14 cellular contexts compared by ENCODE assay signal in genomic region chr2:64661770-64662169, GRCh38. TPM values are rescaled to one million over a fixed set of nuclear protein-coding genes. Genes with fewer than 3 reads are reported as not detected.
A peak's percentile ranks its signal among the peaks of the same experiment; 100 is the strongest.
DNase-seq lines count a peak whose midpoint lies in the region; ATAC-seq, FAIRE-seq and TF ChIP-seq lines count a peak whose summit lies in the region.
"Had no signal": no experiment of that assay in that cellular context is flagged by ENCODE, and none has a peak within 500 bp of the region (broad histone marks: within the 10 kb centered on the region; RNA-seq: fewer than 3 reads in every experiment).

No MANE protein-coding gene starts in this region.

- ATAC-seq in omental fat pad (ENCODE audit: low FRiP score) = no peak
- ATAC-seq: body of pancreas; natural killer cell treated with Interleukin-12 subunit alpha and Interleukin-12 subunit beta and Interleukin-15 and Interleukin-18, amount 100 ng/mL, for 72 hours had no signal

- DNase-seq in GM19239 (ENCODE audit: insufficient read length, low spot score) (no peak), MV-4-11 (lab: John Stamatoyannopoulos, UW) (peak; percentile 83), bronchial epithelial cell (ENCODE audit: low read depth) (peak; percentile 64), omental fat pad (ENCODE audit: low spot score) (no peak), NCI-H2196 treated with DMSO at 0.1 percent for 48 hours (lab: John Stamatoyannopoulos, UW; ENCODE audit: unreplicated experiment) (no peak), epidermal melanocyte (ENCODE audit: insufficient read length, low spot score) (no peak)
- DNase-seq in activated CD4-positive, alpha-beta T cell treated with anti-CD3 and anti-CD28 coated beads, Interleukin-2, amount 50 U/mL, for 48 hours = no peak
- DNase-seq: activated CD8-positive, alpha-beta memory T cell treated with anti-CD3 and anti-CD28 coated beads, Interleukin-2, amount 50 U/mL, for 4 hours; body of pancreas; NCI-H524 treated with DMSO at 0.1 percent for 48 hours; stimulated activated CD8-positive, alpha-beta memory T cell treated with anti-CD3 and anti-CD28 coated beads, Interleukin-4, amount 100 ng/mL, for 48 hours had no signal

- H3K36me3 ChIP-seq in BLaER1 (no peaks in the 10 kb centered on the region), bronchial epithelial cell (ENCODE audit: control insufficient read depth, insufficient read depth, low read length) (no peaks in the 10 kb centered on the region)

- peak overlapping the region; percentile 46 for H3K4me2 ChIP-seq in BLaER1
- H3K4me2 ChIP-seq: KMS-11 had no signal

- peak; percentile 93 for FAIRE-seq in GM19239 (lab: Jason Lieb, UNC)
- FAIRE-seq in bronchial epithelial cell (lab: Jason Lieb, UNC) = no peak

- H3K27me3 ChIP-seq in BLaER1 = no peaks in the 10 kb centered on the region
- no peaks in the 10 kb centered on the region for H3K27me3 ChIP-seq in bronchial epithelial cell (ENCODE audit: control insufficient read depth, insufficient read depth, low read length)
- H3K27me3 ChIP-seq: body of pancreas had no signal

- peak overlapping the region; percentile 61; the same call in 1 of the 2 replicates for H3K9ac ChIP-seq in BLaER1
- H3K9ac ChIP-seq: KMS-11 had no signal

- peaks cover 42% of the 10 kb centered on the region for H3K4me1 ChIP-seq in BLaER1
- H3K4me1 ChIP-seq: body of pancreas had no signal

- peak overlapping the region; percentile 28; the same call in 1 of the 2 replicates for H3K27ac ChIP-seq in BLaER1
- H3K27ac ChIP-seq: body of pancreas, KMS-11 had no signal

- H3K9me3 ChIP-seq in BLaER1 = no peaks in the 10 kb centered on the region
- H3K9me3 ChIP-seq: body of pancreas had no signal

- TF ChIP-seq CTCF in bronchial epithelial cell (IDR thresholded peaks at IDR 0.05; ENCODE audit: insufficient read depth, low read length, severe bottlenecking) (no peak), omental fat pad (IDR thresholded peaks at IDR 0.05) (no peak)

- H4K20me1 ChIP-seq in BLaER1 = no peaks in the 10 kb centered on the region

- no peak overlapping the region for H3K4me3 ChIP-seq in BLaER1
- H3K4me3 ChIP-seq in bronchial epithelial cell (ENCODE audit: low read depth, low read length) = no peak overlapping the region
- H3K4me3 ChIP-seq: body of pancreas had no signal

RNA-seq across cellular contexts. Expression of gene SERTAD2, which starts 8.1 kb away (rescaled TPM):
- total RNA-seq in bronchial epithelial cell (4.2 and 9.0 TPM in 2 replicates), omental fat pad (10 to 100 TPM; 13.1 to 42.2 (median 16.6) TPM)

Comparison
In these comparisons a context has a peak if more than half of its experiments do, and no peak if none do; other contexts are left out.
1. DNase-seq: peak in MV-4-11 (single experiment) and bronchial epithelial cell (single experiment); none in GM19239 (single experiment), omental fat pad (single experiment), activated CD4-positive, alpha-beta T cell treated with anti-CD3 and anti-CD28 coated beads, Interleukin-2, amount 50 U/mL, for 48 hours (0 of 2), NCI-H2196 treated with DMSO at 0.1 percent for 48 hours (single experiment) and epidermal melanocyte (single experiment).